ENCODE assay signal across 20 cellular contexts in genomic region chr9:127222388-127223095, GRCh38.
"Had no signal": no experiment of that assay in that cellular context is flagged by ENCODE, and none has a peak within 500 bp of the region (broad histone marks: within the 10 kb centered on the region; RNA-seq: fewer than 3 reads in every experiment).

No MANE protein-coding gene starts in this region.

- H3K36me3 ChIP-seq: neutrophil, pancreas, right lobe of liver, thoracic aorta had no signal

- H3K27me3 Mint-ChIP-seq: effector memory CD8-positive, alpha-beta T cell had no signal

- H3K9me3 ChIP-seq: neutrophil, pancreas, right lobe of liver, thoracic aorta had no signal

- H3K9me3 Mint-ChIP-seq: activated CD8-positive, alpha-beta T cell treated with anti-CD3 and anti-CD28 coated beads for 36 hours; activated naive CD8-positive, alpha-beta T cell treated with anti-CD3 and anti-CD28 coated beads, Interleukin-2, amount 10 ng/mL, durations not matched to agents 7 days and 5 days; activated T-cell treated with anti-CD3 and anti-CD28 coated beads, Interleukin-2, amount 50 U/mL, for 24 hours; activated T-helper 2 cell treated with anti-CD3 and anti-CD28 coated beads, Interferon-gamma antibody, Interleukin-2, Interleukin-4, amounts not matched to agents 10 μg/mL and 5 μg/mL and 100 μg/mL, durations not matched to agents 14 hours and 24 hours and 36 hours; effector memory CD8-positive, alpha-beta T cell; naive thymus-derived CD8-positive, alpha-beta T cell had no signal

- H3K27me3 ChIP-seq: pancreas, right lobe of liver had no signal

- H3K36me3 Mint-ChIP-seq: activated naive CD8-positive, alpha-beta T cell treated with anti-CD3 and anti-CD28 coated beads, Interleukin-2, amount 10 ng/mL, durations not matched to agents 7 days and 5 days; naive thymus-derived CD8-positive, alpha-beta T cell had no signal

- H3K4me3 ChIP-seq: coronary artery, pancreas, right lobe of liver, smooth muscle cell, thoracic aorta had no signal

- DNase-seq: activated CD4-positive, alpha-beta T cell treated with anti-CD3 and anti-CD28 coated beads for 36 hours; activated CD8-positive, alpha-beta T cell treated with anti-CD3 and anti-CD28 coated beads for 36 hours; activated naive CD4-positive, alpha-beta T cell treated with Interleukin-2 at 50 U/mL for 16 hours; activated naive CD8-positive, alpha-beta T cell treated with anti-CD3 and anti-CD28 coated beads, Interleukin-2, amount 10 ng/mL, durations not matched to agents 7 days and 5 days; activated T-cell treated with anti-CD3 and anti-CD28 coated beads, Interleukin-2, amount 50 U/mL, for 24 hours; amygdala; central memory CD4-positive, alpha-beta T cell; effector memory CD8-positive, alpha-beta T cell; foreskin fibroblast; mesenchymal stem cell; pancreas; right lobe of liver; stimulated activated CD4-positive, alpha-beta T cell treated with anti-CD3 and anti-CD28 coated beads, Interleukin-4, amount 100 ng/mL, for 1 hour had no signal

- FAIRE-seq: pancreas had no signal

- H3K4me3 Mint-ChIP-seq: activated CD4-positive, alpha-beta T cell treated with anti-CD3 and anti-CD28 coated beads for 36 hours; activated CD8-positive, alpha-beta T cell treated with anti-CD3 and anti-CD28 coated beads for 36 hours; activated T-cell treated with anti-CD3 and anti-CD28 coated beads, Interleukin-2, amount 50 U/mL, for 24 hours had no signal

- H3K27ac ChIP-seq: epithelial cell of prostate, neutrophil, pancreas, right lobe of liver had no signal

- H3K27ac Mint-ChIP-seq: activated CD4-positive, alpha-beta T cell treated with anti-CD3 and anti-CD28 coated beads for 36 hours; activated CD8-positive, alpha-beta T cell treated with anti-CD3 and anti-CD28 coated beads for 36 hours; activated naive CD8-positive, alpha-beta T cell treated with anti-CD3 and anti-CD28 coated beads, Interleukin-2, amount 10 ng/mL, durations not matched to agents 7 days and 5 days; activated T-cell treated with anti-CD3 and anti-CD28 coated beads, Interleukin-2, amount 50 U/mL, for 24 hours; activated T-helper 2 cell treated with anti-CD3 and anti-CD28 coated beads, Interferon-gamma antibody, Interleukin-2, Interleukin-4, amounts not matched to agents 10 μg/mL and 5 μg/mL and 100 μg/mL, durations not matched to agents 14 hours and 24 hours and 36 hours had no signal

- ATAC-seq: activated CD4-positive, alpha-beta T cell treated with anti-CD3 and anti-CD28 coated beads for 36 hours; activated CD8-positive, alpha-beta T cell treated with anti-CD3 and anti-CD28 coated beads for 36 hours; effector memory CD8-positive, alpha-beta T cell; naive thymus-derived CD8-positive, alpha-beta T cell; pancreas; right lobe of liver had no signal
